8 cellular contexts compared by ENCODE assay signal in the genomic region with DNA sequence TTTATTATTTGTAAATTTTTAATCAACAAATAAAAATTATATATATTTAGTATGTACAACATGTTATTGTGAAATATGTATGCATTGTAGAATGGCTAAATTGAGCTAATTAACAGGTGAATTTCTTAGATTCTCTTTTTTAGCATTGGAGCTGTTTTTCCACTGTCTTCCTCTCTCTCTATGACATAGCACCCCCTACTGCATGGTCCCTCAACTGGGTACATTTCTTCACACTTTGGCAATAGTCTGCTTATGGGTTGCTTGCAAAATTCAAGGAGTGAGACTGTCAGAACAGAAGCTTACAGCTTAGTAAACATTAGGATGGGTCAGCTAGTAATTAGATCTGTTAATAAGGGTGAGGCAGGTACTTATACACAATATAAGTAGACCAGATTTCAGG.
DNase-seq lines count a peak whose midpoint lies in the region; ATAC-seq and TF ChIP-seq lines count a peak whose summit lies in the region.

No MANE protein-coding gene starts in this region.

- ATAC-seq in GM23338 (peak; percentile 75), HG02588 (IDR thresholded peaks at IDR 0.05; ENCODE audit: unreplicated experiment) (no peak), HG03565 (IDR thresholded peaks at IDR 0.05; ENCODE audit: unreplicated experiment) (no peak), GM18520 (IDR thresholded peaks at IDR 0.05; ENCODE audit: unreplicated experiment) (no peak)

- no peaks in the 10 kb centered on the region for H3K79me2 ChIP-seq in GM23338 (replicated peaks; ENCODE audit: insufficient read depth)

- no peak overlapping the region for H4K91ac ChIP-seq in neuronal stem cell (ENCODE audit: low read depth, low read length, poor library complexity)

- H3K79me1 ChIP-seq in neuronal stem cell (ENCODE audit: low read depth, low read length), result no peaks in the 10 kb centered on the region

- H2BK5ac ChIP-seq in neuronal stem cell (ENCODE audit: low read length), result no peak overlapping the region

- no peak overlapping the region for H3K4ac ChIP-seq in neuronal stem cell (ENCODE audit: low read length)

- no peak overlapping the region for H3K9ac ChIP-seq in neuronal stem cell (ENCODE audit: low read depth, low read length, poor library complexity)

- H3K4me3 Mint-ChIP-seq in GM23338, result no peak overlapping the region

- no peak overlapping the region for H4K8ac ChIP-seq in neuronal stem cell (ENCODE audit: low read depth, low read length)

- no peak overlapping the region for H3K27ac ChIP-seq in GM23338 (ENCODE audit: low read depth)
- H3K27ac ChIP-seq in neuronal stem cell (replicated peaks; ENCODE audit: low read length), result no peak overlapping the region

- no peak overlapping the region for H2BK12ac ChIP-seq in neuronal stem cell (ENCODE audit: low read length)

- H3K36me3 Mint-ChIP-seq in GM23338 (ENCODE audit: low read depth), result peaks cover 31% of the 10 kb centered on the region

- H3K27me3 ChIP-seq in GM23338 (ENCODE audit: insufficient read depth) (peaks cover 9% of the 10 kb centered on the region; the same call in 1 of the 2 replicates), neuronal stem cell (ENCODE audit: control insufficient read depth in 3 of 3, insufficient read depth in 3 of 3, low read depth in 1 of 3, low read length in 3 of 3) (no peaks in the 10 kb centered on the region)

- no peaks in the 10 kb centered on the region for H3K9me2 ChIP-seq in GM23338 (ENCODE audit: insufficient read depth)

- TF ChIP-seq CTCF in GM23338 (conservative IDR thresholded peaks at IDR 0.05; ENCODE audit: low read depth in 2 of 2), result peak; percentile 82 to 88

- H3K14ac ChIP-seq in neuronal stem cell (ENCODE audit: low read length), result no peak overlapping the region

- H3K23ac ChIP-seq in neuronal stem cell (ENCODE audit: low read depth, low read length, poor library complexity), result no peak overlapping the region

- no peak overlapping the region for H2BK15ac ChIP-seq in neuronal stem cell (ENCODE audit: low read length)

- H3K36me3 ChIP-seq in GM23338 (ENCODE audit: insufficient read depth), result no peaks in the 10 kb centered on the region
- no peaks in the 10 kb centered on the region for H3K36me3 ChIP-seq in neuronal stem cell (replicated peaks in 1 of 2; ENCODE audit: control insufficient read depth in 2 of 2, insufficient read depth in 2 of 2, low read length in 2 of 2)

- H3K4me3 ChIP-seq in GM23338, result no peak overlapping the region
- H3K4me3 ChIP-seq in neuronal stem cell (ENCODE audit: low read length in 2 of 2), result no peak overlapping the region

- H3F3A ChIP-seq in GM23338 (replicated peaks; ENCODE audit: low read depth), result no peaks in the 10 kb centered on the region

- peak; percentile 67 for DNase-seq in GM23338 (ENCODE audit: low spot score)
- DNase-seq in NCI-H446 (lab: John Stamatoyannopoulos, UW), result peak; percentile 10 to 24
- DNase-seq in dermis blood vessel endothelial cell, result peak; percentile 69
- DNase-seq in neuronal stem cell (ENCODE audit: low spot score), result peak; percentile 23
- no peak for DNase-seq in retina

- peaks cover 21% of the 10 kb centered on the region for H3K9me3 Mint-ChIP-seq in GM23338

- no peaks in the 10 kb centered on the region for H3K4me1 ChIP-seq in GM23338 (ENCODE audit: insufficient read depth)
- no peaks in the 10 kb centered on the region for H3K4me1 ChIP-seq in neuronal stem cell (ENCODE audit: control insufficient read depth in 2 of 2, insufficient read depth in 1 of 2, low read depth in 1 of 2, low read length in 2 of 2)

- no peak overlapping the region for H3K18ac ChIP-seq in neuronal stem cell (ENCODE audit: low read length)

- H2AFZ ChIP-seq in GM23338 (no peak overlapping the region), neuronal stem cell (ENCODE audit: low read length) (no peak overlapping the region)

- H3K4me2 ChIP-seq in GM23338 (no peak overlapping the region), neuronal stem cell (ENCODE audit: insufficient read depth, low read length, poor library complexity, severe bottlenecking) (no peak overlapping the region)

- no peak overlapping the region for H2AK5ac ChIP-seq in neuronal stem cell (ENCODE audit: low read depth, low read length)

- no peaks in the 10 kb centered on the region for H3K9me3 ChIP-seq in neuronal stem cell (replicated peaks in 1 of 2; ENCODE audit: control insufficient read depth in 2 of 2, insufficient read depth in 1 of 2, low read depth in 1 of 2, low read length in 2 of 2)

- H3K27me3 Mint-ChIP-seq in GM23338 (ENCODE audit: insufficient read depth, low read depth, poor library complexity), result no peaks in the 10 kb centered on the region

- no peak overlapping the region for H3K27ac Mint-ChIP-seq in GM23338

- no peak overlapping the region for H2BK120ac ChIP-seq in neuronal stem cell (ENCODE audit: low read depth, low read length)

- H4K20me1 ChIP-seq in GM23338 (replicated peaks; ENCODE audit: insufficient read depth), result no peaks in the 10 kb centered on the region

- H3K4me1 Mint-ChIP-seq in GM23338, result peaks cover 13% of the 10 kb centered on the region; the same call in 2 of the 3 replicates

TF ChIP-seq in GM23338, 12 proteins besides CTCF, POLR2A, EP300 and RAD21 (continues in another document):
- TF ChIP-seq, protein P1, sequence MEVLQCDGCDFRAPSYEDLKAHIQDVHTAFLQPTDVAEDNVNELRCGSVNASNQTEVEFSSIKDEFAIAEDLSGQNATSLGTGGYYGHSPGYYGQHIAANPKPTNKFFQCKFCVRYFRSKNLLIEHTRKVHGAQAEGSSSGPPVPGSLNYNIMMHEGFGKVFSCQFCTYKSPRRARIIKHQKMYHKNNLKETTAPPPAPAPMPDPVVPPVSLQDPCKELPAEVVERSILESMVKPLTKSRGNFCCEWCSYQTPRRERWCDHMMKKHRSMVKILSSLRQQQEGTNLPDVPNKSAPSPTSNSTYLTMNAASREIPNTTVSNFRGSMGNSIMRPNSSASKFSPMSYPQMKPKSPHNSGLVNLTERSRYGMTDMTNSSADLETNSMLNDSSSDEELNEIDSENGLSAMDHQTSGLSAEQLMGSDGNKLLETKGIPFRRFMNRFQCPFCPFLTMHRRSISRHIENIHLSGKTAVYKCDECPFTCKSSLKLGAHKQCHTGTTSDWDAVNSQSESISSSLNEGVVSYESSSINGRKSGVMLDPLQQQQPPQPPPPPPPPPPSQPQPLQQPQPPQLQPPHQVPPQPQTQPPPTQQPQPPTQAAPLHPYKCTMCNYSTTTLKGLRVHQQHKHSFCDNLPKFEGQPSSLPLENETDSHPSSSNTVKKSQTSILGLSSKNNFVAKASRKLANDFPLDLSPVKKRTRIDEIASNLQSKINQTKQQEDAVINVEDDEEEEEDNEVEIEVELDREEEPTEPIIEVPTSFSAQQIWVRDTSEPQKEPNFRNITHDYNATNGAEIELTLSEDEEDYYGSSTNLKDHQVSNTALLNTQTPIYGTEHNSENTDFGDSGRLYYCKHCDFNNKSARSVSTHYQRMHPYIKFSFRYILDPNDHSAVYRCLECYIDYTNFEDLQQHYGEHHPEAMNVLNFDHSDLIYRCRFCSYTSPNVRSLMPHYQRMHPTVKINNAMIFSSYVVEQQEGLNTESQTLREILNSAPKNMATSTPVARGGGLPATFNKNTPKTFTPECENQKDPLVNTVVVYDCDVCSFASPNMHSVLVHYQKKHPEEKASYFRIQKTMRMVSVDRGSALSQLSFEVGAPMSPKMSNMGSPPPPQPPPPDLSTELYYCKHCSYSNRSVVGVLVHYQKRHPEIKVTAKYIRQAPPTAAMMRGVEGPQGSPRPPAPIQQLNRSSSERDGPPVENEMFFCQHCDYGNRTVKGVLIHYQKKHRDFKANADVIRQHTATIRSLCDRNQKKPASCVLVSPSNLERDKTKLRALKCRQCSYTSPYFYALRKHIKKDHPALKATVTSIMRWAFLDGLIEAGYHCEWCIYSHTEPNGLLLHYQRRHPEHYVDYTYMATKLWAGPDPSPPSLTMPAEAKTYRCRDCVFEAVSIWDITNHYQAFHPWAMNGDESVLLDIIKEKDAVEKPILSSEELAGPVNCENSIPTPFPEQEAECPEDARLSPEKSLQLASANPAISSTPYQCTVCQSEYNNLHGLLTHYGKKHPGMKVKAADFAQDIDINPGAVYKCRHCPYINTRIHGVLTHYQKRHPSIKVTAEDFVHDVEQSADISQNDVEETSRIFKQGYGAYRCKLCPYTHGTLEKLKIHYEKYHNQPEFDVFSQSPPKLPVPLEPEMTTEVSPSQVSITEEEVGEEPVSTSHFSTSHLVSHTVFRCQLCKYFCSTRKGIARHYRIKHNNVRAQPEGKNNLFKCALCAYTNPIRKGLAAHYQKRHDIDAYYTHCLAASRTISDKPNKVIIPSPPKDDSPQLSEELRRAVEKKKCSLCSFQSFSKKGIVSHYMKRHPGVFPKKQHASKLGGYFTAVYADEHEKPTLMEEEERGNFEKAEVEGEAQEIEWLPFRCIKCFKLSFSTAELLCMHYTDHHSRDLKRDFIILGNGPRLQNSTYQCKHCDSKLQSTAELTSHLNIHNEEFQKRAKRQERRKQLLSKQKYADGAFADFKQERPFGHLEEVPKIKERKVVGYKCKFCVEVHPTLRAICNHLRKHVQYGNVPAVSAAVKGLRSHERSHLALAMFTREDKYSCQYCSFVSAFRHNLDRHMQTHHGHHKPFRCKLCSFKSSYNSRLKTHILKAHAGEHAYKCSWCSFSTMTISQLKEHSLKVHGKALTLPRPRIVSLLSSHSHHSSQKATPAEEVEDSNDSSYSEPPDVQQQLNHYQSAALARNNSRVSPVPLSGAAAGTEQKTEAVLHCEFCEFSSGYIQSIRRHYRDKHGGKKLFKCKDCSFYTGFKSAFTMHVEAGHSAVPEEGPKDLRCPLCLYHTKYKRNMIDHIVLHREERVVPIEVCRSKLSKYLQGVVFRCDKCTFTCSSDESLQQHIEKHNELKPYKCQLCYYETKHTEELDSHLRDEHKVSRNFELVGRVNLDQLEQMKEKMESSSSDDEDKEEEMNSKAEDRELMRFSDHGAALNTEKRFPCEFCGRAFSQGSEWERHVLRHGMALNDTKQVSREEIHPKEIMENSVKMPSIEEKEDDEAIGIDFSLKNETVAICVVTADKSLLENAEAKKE (CRISPR knock-in tag; IDR thresholded peaks at IDR 0.05), result no peak
- no peak for TF ChIP-seq STAT1 (IDR thresholded peaks at IDR 0.05; ENCODE audit: unreplicated experiment)
